ENCODE assay signal across 8 cellular contexts in genomic region chr2:73268831-73269685, GRCh38. TPM values are rescaled to one million over a fixed set of nuclear protein-coding genes. Genes with fewer than 3 reads are reported as not detected.
DNase-seq lines count a peak whose midpoint lies in the region; ATAC-seq and FAIRE-seq lines count a peak whose summit lies in the region.

No MANE protein-coding gene starts in this region.

- intact Hi-C loops in head of caudate nucleus (cut with DNase I) = no loop called here

- H3K9ac ChIP-seq in ES-I3 (ENCODE audit: low read depth, low read length) (peak overlapping the region; percentile 55), skeletal muscle tissue (ENCODE audit: low read depth in 1 of 3, low read length in 3 of 3) (no peak overlapping the region)

- H3K9me3 ChIP-seq in ES-I3 (ENCODE audit: control insufficient read depth, insufficient read depth, low read length) (no peaks in the 10 kb centered on the region), skeletal muscle tissue (ENCODE audit: control insufficient read depth in 3 of 3, low read length in 3 of 3) (no peaks in the 10 kb centered on the region)

- H3K4me3 ChIP-seq in skeletal muscle tissue (ENCODE audit: low read length in 3 of 3) = peak overlapping the region in 2 of 3 donors; percentile 29 to 36

- DNase-seq in NCI-H510A treated with DMSO at 0.1 percent for 48 hours (lab: John Stamatoyannopoulos, UW) = peak; percentile 83
- DNase-seq in activated T-helper 1 cell treated with Interleukin-2 at 50 U/mL for 16 hours (ENCODE audit: low read depth) = peak; percentile 76
- peak in 31 of 42 donors; percentile 37 to 81 (median 63) for DNase-seq in head of caudate nucleus
- no peak for DNase-seq in RCC 7860 (ENCODE audit: low spot score)
- no peak for DNase-seq in 8988T

- FAIRE-seq in RCC 7860 (lab: Jason Lieb, UNC) = no peak

- peak; percentile 67 for ATAC-seq in HG02852 (IDR thresholded peaks at IDR 0.05; ENCODE audit: unreplicated experiment)

- H3K4me1 ChIP-seq in ES-I3 (ENCODE audit: insufficient read depth, low read length) (no peaks in the 10 kb centered on the region), skeletal muscle tissue (ENCODE audit: control insufficient read depth in 3 of 3, insufficient read depth in 3 of 3, low read length in 3 of 3) (peaks cover 0 to 9% (median 4%) of the 10 kb centered on the region in 3 donors)

- no peak overlapping the region for H3K27ac ChIP-seq in skeletal muscle tissue (ENCODE audit: low read depth, low read length)

- peaks cover 39 to 62% (median 45%) of the 10 kb centered on the region in 3 donors for H3K27me3 ChIP-seq in skeletal muscle tissue (ENCODE audit: control insufficient read depth in 3 of 3, insufficient read depth in 3 of 3, low read length in 3 of 3)

- H3K36me3 ChIP-seq in ES-I3 (ENCODE audit: insufficient read depth, low read length) (no peaks in the 10 kb centered on the region), skeletal muscle tissue (ENCODE audit: control insufficient read depth in 3 of 3, insufficient read depth in 3 of 3, low read length in 3 of 3) (no peaks in the 10 kb centered on the region)

RNA-seq across cellular contexts. Expression of gene FBXO41, which starts 15.2 kb away (rescaled TPM):
- under 0.01 TPM for total RNA-seq in skeletal muscle tissue

RNA-seq across cellular contexts. Expression of gene EGR4, which starts 24.3 kb away (rescaled TPM):
- total RNA-seq in skeletal muscle tissue = not detected

RNA-seq across cellular contexts. Expression of gene CCT7, which starts 35.0 kb away (rescaled TPM):
- total RNA-seq in skeletal muscle tissue = 205 TPM

RNA-seq across cellular contexts. Expression of gene PRADC1, which starts 36.0 kb away (rescaled TPM):
- 17.7 TPM for total RNA-seq in skeletal muscle tissue

RNA-seq across cellular contexts. Expression of gene SMYD5, which starts 55.0 kb away (rescaled TPM):
- total RNA-seq in skeletal muscle tissue = 18.8 TPM

Comparison
In these comparisons a context has a peak if more than half of its experiments do, and no peak if none do; other contexts are left out.
1. DNase-seq: peak in NCI-H510A treated with DMSO at 0.1 percent for 48 hours (single experiment), activated T-helper 1 cell treated with Interleukin-2 at 50 U/mL for 16 hours (single experiment) and head of caudate nucleus (31 of 42); none in RCC 7860 (single experiment) and 8988T (single experiment).